ENCODE assay signal across 9 cellular contexts in genomic region chr10:3094565-3095168, GRCh38. TPM values are rescaled to one million over a fixed set of nuclear protein-coding genes. Genes with fewer than 3 reads are reported as not detected.
DNase-seq lines count a peak whose midpoint lies in the region; ATAC-seq and TF ChIP-seq lines count a peak whose summit lies in the region.
"Had no signal": no experiment of that assay in that cellular context is flagged by ENCODE, and none has a peak within 500 bp of the region (broad histone marks: within the 10 kb centered on the region; RNA-seq: fewer than 3 reads in every experiment).

No MANE protein-coding gene starts in this region.

- peaks cover 16% of the 10 kb centered on the region for H3K36me3 Mint-ChIP-seq in memory B cell

- no peak for ATAC-seq in Right ventricle myocardium superior (ENCODE audit: poor library complexity)
- no peak for ATAC-seq in memory B cell (ENCODE audit: low read depth)
- ATAC-seq in upper lobe of right lung, result no peak

- intact Hi-C loops in Right ventricle myocardium superior (cut with DNase I), result no loop called here
- intact Hi-C loops in upper lobe of right lung (cut with DNase I), result no loop called here

- no peaks in the 10 kb centered on the region for H3K27me3 Mint-ChIP-seq in memory B cell

- no peak for DNase-seq in right atrium auricular region (ENCODE audit: low spot score)
- DNase-seq in Right ventricle myocardium superior, result no peak
- DNase-seq in astrocyte of the spinal cord (ENCODE audit: low read depth, low spot score), result peak; percentile 31
- DNase-seq in memory B cell (ENCODE audit: low spot score in 2 of 2), result no peak
- DNase-seq in upper lobe of right lung, result no peak
- DNase-seq in AG20443 (ENCODE audit: low spot score), result no peak
- DNase-seq in HEK293T (ENCODE audit: extremely low spot score), result no peak
- no peak for DNase-seq in GOT3 (lab: John Stamatoyannopoulos, UW)
- DNase-seq: NCI-H524 had no signal

- in situ Hi-C loops in astrocyte of the spinal cord (cut with HindIII; ENCODE audit: low sequenced_read_pairs), result no loop called here

- no peak overlapping the region for H3K4me3 Mint-ChIP-seq in memory B cell

- H3K27me3 ChIP-seq in right atrium auricular region, result no peaks in the 10 kb centered on the region
- H3K27me3 ChIP-seq in upper lobe of right lung, result no peaks in the 10 kb centered on the region

- no peaks in the 10 kb centered on the region for H3K9me3 Mint-ChIP-seq in memory B cell

- POLR2A ChIA-PET in HEK293T (lab: Yijun Ruan, JAX), result interaction anchor here (0.7 to 1.4 kb wide), 2 partner anchors 33 to 78 kb away, joined by 3 to 4 read pairs; partner anchors contain the start of gene PITRM1

- H3K4me3 ChIP-seq in right atrium auricular region (peak overlapping the region in 1 of 2 donors; percentile 6), astrocyte of the spinal cord (ENCODE audit: low read depth, low read length) (peak overlapping the region; percentile 4), upper lobe of right lung (no peak overlapping the region)

- peak overlapping the region; percentile 63 to 73 for H3K27ac ChIP-seq in right atrium auricular region
- H3K27ac ChIP-seq in upper lobe of right lung, result peak overlapping the region; percentile 80

- H3K27ac Mint-ChIP-seq in memory B cell, result peak overlapping the region; percentile 12

- no peaks in the 10 kb centered on the region for H3K9me3 ChIP-seq in right atrium auricular region
- no peaks in the 10 kb centered on the region for H3K9me3 ChIP-seq in upper lobe of right lung

- peaks cover 10% of the 10 kb centered on the region for H3K4me1 Mint-ChIP-seq in memory B cell

- H3K4me1 ChIP-seq in right atrium auricular region (peaks cover 0 to 52% of the 10 kb centered on the region in 2 donors), upper lobe of right lung (peaks cover 36% of the 10 kb centered on the region)

- CTCF ChIA-PET in HEK293T (lab: Yijun Ruan, JAX), result interaction anchor here (1.0 kb wide), 1 partner anchor 14 kb away, joined by 4 read pairs; no protein-coding TSS in a partner anchor

- TF ChIP-seq CTCF in right atrium auricular region (IDR thresholded peaks at IDR 0.05) (no peak), astrocyte of the spinal cord (IDR thresholded peaks at IDR 0.05; ENCODE audit: low read depth, low read length) (no peak), upper lobe of right lung (IDR thresholded peaks at IDR 0.05) (no peak)

- H3K36me3 ChIP-seq in right atrium auricular region, result no peaks in the 10 kb centered on the region
- no peaks in the 10 kb centered on the region for H3K36me3 ChIP-seq in upper lobe of right lung

TF ChIP-seq in HEK293T, 16 proteins besides CTCF, POLR2A, EP300 and RAD21:
- no peak for TF ChIP-seq ZNF384 (IDR thresholded peaks at IDR 0.05)
- TF ChIP-seq CTBP1 (IDR thresholded peaks at IDR 0.05; ENCODE audit: borderline replicate concordance), result no peak
- TF ChIP-seq FOXK2 (IDR thresholded peaks at IDR 0.05), result no peak
- no peak for TF ChIP-seq SUZ12 (IDR thresholded peaks at IDR 0.05)
- no peak for TF ChIP-seq HDGF (IDR thresholded peaks at IDR 0.05; ENCODE audit: borderline replicate concordance)
- TF ChIP-seq ARNT (IDR thresholded peaks at IDR 0.05), result no peak
- no peak for TF ChIP-seq TARDBP (IDR thresholded peaks at IDR 0.05)
- TF ChIP-seq L3MBTL2 (conservative IDR thresholded peaks at IDR 0.05), result no peak
- TF ChIP-seq FOXM1 (IDR thresholded peaks at IDR 0.05; ENCODE audit: borderline replicate concordance), result no peak
- TF ChIP-seq BHLHE40 (IDR thresholded peaks at IDR 0.05; ENCODE audit: borderline replicate concordance), result no peak
- TF ChIP-seq PKNOX1 (IDR thresholded peaks at IDR 0.05), result no peak
- no peak for TF ChIP-seq LEF1 (IDR thresholded peaks at IDR 0.05; ENCODE audit: borderline replicate concordance)
- no peak for TF ChIP-seq SP1 (IDR thresholded peaks at IDR 0.05)
- no peak for TF ChIP-seq FOXA1 (IDR thresholded peaks at IDR 0.05)
- TF ChIP-seq ELF4 (IDR thresholded peaks at IDR 0.05), result no peak
- TF ChIP-seq NFRKB (IDR thresholded peaks at IDR 0.05), result no peak

RNA-seq across cellular contexts. Expression of gene PFKP, which starts 27.3 kb away (rescaled TPM):
- 100 to 1,000 TPM in 1 of 2 donors, 10 to 100 TPM in 1; 55.2 to 119 TPM for total RNA-seq in right atrium auricular region
- 155 TPM for total RNA-seq in Right ventricle myocardium superior
- total RNA-seq in upper lobe of right lung, result 29.3 TPM
